Comparison of ENCODE assay signal across 14 cellular contexts in genomic region chr11:13837286-13837685, GRCh38.
DNase-seq lines count a peak whose midpoint lies in the region; ATAC-seq, FAIRE-seq and TF ChIP-seq lines count a peak whose summit lies in the region.
"Had no signal": no experiment of that assay in that cellular context is flagged by ENCODE, and none has a peak within 500 bp of the region (broad histone marks: within the 10 kb centered on the region; RNA-seq: fewer than 3 reads in every experiment).

No MANE protein-coding gene starts in this region.

- peaks cover 7% of the 10 kb centered on the region for H3K36me3 Mint-ChIP-seq in MCF 10A (ENCODE audit: insufficient read depth, unreplicated experiment)
- no peaks in the 10 kb centered on the region for H3K36me3 Mint-ChIP-seq in CD4-positive, alpha-beta memory T cell

- no peak overlapping the region for H3K4me3 ChIP-seq in breast epithelium
- H3K4me3 ChIP-seq in RWPE2 (ENCODE audit: severe bottlenecking), result no peak overlapping the region
- no peak overlapping the region for H3K4me3 ChIP-seq in foreskin fibroblast (ENCODE audit: low read depth in 1 of 2, low read length in 2 of 2)
- H3K4me3 ChIP-seq in adrenal gland, result no peak overlapping the region
- H3K4me3 ChIP-seq in CD4-positive, alpha-beta memory T cell (ENCODE audit: low read length in 2 of 2), result no peak overlapping the region
- H3K4me3 ChIP-seq: ascending aorta had no signal

- H3K27ac Mint-ChIP-seq in MCF 10A (ENCODE audit: low read depth, unreplicated experiment), result no peak overlapping the region
- no peak overlapping the region for H3K27ac Mint-ChIP-seq in CD4-positive, alpha-beta memory T cell

- H3K4me1 Mint-ChIP-seq in MCF 10A (ENCODE audit: insufficient read depth, unreplicated experiment), result peaks cover 15% of the 10 kb centered on the region
- H3K4me1 Mint-ChIP-seq in CD4-positive, alpha-beta memory T cell, result peaks cover 0 to 4% (median under 1%) of the 10 kb centered on the region in 4 donors

- BruUV-seq in MCF 10A (replicated peaks; lab: Mats Ljungman, UMichigan), result no TSS peak

- no peaks in the 10 kb centered on the region for H3K9me3 ChIP-seq in breast epithelium
- no peaks in the 10 kb centered on the region for H3K9me3 ChIP-seq in RWPE2 (ENCODE audit: severe bottlenecking)
- no peaks in the 10 kb centered on the region for H3K9me3 ChIP-seq in adrenal gland (replicated peaks in 1 of 3)
- no peaks in the 10 kb centered on the region for H3K9me3 ChIP-seq in CD4-positive, alpha-beta memory T cell (ENCODE audit: control insufficient read depth in 1 of 2, low read length in 2 of 2)
- H3K9me3 ChIP-seq: ascending aorta had no signal

- H3K4me1 ChIP-seq in breast epithelium (no peaks in the 10 kb centered on the region), RWPE2 (ENCODE audit: insufficient read depth, poor library complexity, severe bottlenecking) (peaks cover 14% of the 10 kb centered on the region), adrenal gland (replicated peaks in 1 of 2) (no peaks in the 10 kb centered on the region)
- no peaks in the 10 kb centered on the region for H3K4me1 ChIP-seq in CD4-positive, alpha-beta memory T cell (ENCODE audit: insufficient read depth, low read length)
- H3K4me1 ChIP-seq: ascending aorta had no signal

- TF ChIP-seq CTCF in MCF 10A (IDR thresholded peaks at IDR 0.05; ENCODE audit: unreplicated experiment) (no peak), breast epithelium (IDR thresholded peaks at IDR 0.05) (no peak), RWPE2 (IDR thresholded peaks at IDR 0.05; ENCODE audit: poor library complexity, severe bottlenecking) (no peak), foreskin fibroblast (IDR thresholded peaks at IDR 0.05; ENCODE audit: low read depth, low read length) (no peak), adrenal gland (IDR thresholded peaks at IDR 0.05) (no peak)

- H3K9me3 Mint-ChIP-seq in MCF 10A (ENCODE audit: unreplicated experiment), result peaks cover 5% of the 10 kb centered on the region
- peaks cover 0 to 5% (median 0%) of the 10 kb centered on the region in 8 donors for H3K9me3 Mint-ChIP-seq in CD4-positive, alpha-beta memory T cell

- peaks cover 15% of the 10 kb centered on the region for H3K27me3 Mint-ChIP-seq in MCF 10A (ENCODE audit: insufficient read depth, unreplicated experiment)
- H3K27me3 Mint-ChIP-seq in CD4-positive, alpha-beta memory T cell, result peaks cover 2 to 3% of the 10 kb centered on the region in 2 donors

- no peak for TF ChIP-seq POLR2A in breast epithelium (IDR thresholded peaks at IDR 0.05)
- no peak for TF ChIP-seq POLR2A in adrenal gland (IDR thresholded peaks at IDR 0.05)

- no peaks in the 10 kb centered on the region for H3K36me3 ChIP-seq in breast epithelium
- H3K36me3 ChIP-seq in RWPE2 (ENCODE audit: low read depth), result no peaks in the 10 kb centered on the region
- no peaks in the 10 kb centered on the region for H3K36me3 ChIP-seq in adrenal gland (replicated peaks in 1 of 2)
- no peaks in the 10 kb centered on the region for H3K36me3 ChIP-seq in CD4-positive, alpha-beta memory T cell (ENCODE audit: insufficient read depth, low read length)
- H3K36me3 ChIP-seq: ascending aorta had no signal

- WGBS in adrenal gland, 4 donors, result 78 to 88% (median 81%) methylated on average over 2 of the region's 2 CpGs

- POLR2A ChIA-PET in MCF 10A (lab: Yijun Ruan, JAX), result interaction anchor here (1.3 kb wide), 1 partner anchor 11 kb away, joined by 4 read pairs; no protein-coding TSS in a partner anchor
- POLR2A ChIA-PET in CD4-positive, alpha-beta memory T cell (lab: Charles Lee; ENCODE audit: partially characterized antibody), result no interaction called here

- no peaks in the 10 kb centered on the region for H3K27me3 ChIP-seq in breast epithelium
- peaks cover 22% of the 10 kb centered on the region for H3K27me3 ChIP-seq in RWPE2 (ENCODE audit: insufficient read depth, poor library complexity, severe bottlenecking)
- H3K27me3 ChIP-seq in adrenal gland, result no peaks in the 10 kb centered on the region
- no peaks in the 10 kb centered on the region for H3K27me3 ChIP-seq in CD4-positive, alpha-beta memory T cell (ENCODE audit: insufficient read depth, low read length)
- H3K27me3 ChIP-seq: ascending aorta had no signal

- DNase-seq in MCF 10A (ENCODE audit: unreplicated experiment) (peak; percentile 81), breast epithelium (ENCODE audit: low spot score in 2 of 2) (no peak), RWPE2 (ENCODE audit: low spot score) (no peak), foreskin fibroblast (peak; percentile 18 to 40), urothelium cell line (ENCODE audit: low spot score) (peak; percentile 75), adrenal gland (no peak), hippocampal formation (lab: John Stamatoyannopoulos, UW) (no peak)
- DNase-seq in CD4-positive, alpha-beta memory T cell, result no peak
- DNase-seq: activated effector memory CD4-positive, alpha-beta T cell treated with Interleukin-2 at 50 U/mL for 16 hours; GOT3; left cardiac atrium; NCI-H187 had no signal

- intact Hi-C loops in MCF 10A (cut with micrococcal nuclease), result no loop called here
- intact Hi-C loops in breast epithelium (cut with DNase I; ENCODE audit: low total_unique reads), result no loop called here
- intact Hi-C loops in adrenal gland (cut with DNase I), result no loop called here
- intact Hi-C loops in CD4-positive, alpha-beta memory T cell (cut with micrococcal nuclease), result no loop called here

- H3K4me3 Mint-ChIP-seq in MCF 10A (ENCODE audit: unreplicated experiment), result no peak overlapping the region
- H3K4me3 Mint-ChIP-seq in CD4-positive, alpha-beta memory T cell, result no peak overlapping the region

- CTCF ChIA-PET in MCF 10A (lab: Yijun Ruan, JAX), result interaction anchor here (0.6 kb wide), 1 partner anchor 130 kb away, joined by 4 read pairs; no protein-coding TSS in a partner anchor
- CTCF ChIA-PET in CD4-positive, alpha-beta memory T cell (lab: Charles Lee; ENCODE audit: partially characterized antibody), result interaction anchor here (1.4 kb wide), 1 partner anchor 22 kb away, joined by 3 read pairs; no protein-coding TSS in a partner anchor

- H3K27ac ChIP-seq in breast epithelium (no peak overlapping the region), RWPE2 (ENCODE audit: poor library complexity, severe bottlenecking) (no peak overlapping the region), adrenal gland (no peak overlapping the region)
- H3K27ac ChIP-seq in CD4-positive, alpha-beta memory T cell (ENCODE audit: low read depth, low read length), result no peak overlapping the region
- H3K27ac ChIP-seq: ascending aorta had no signal

- peak; percentile 98 for ATAC-seq in RWPE2 (ENCODE audit: low read depth)
- ATAC-seq: left cardiac atrium had no signal

- no peak for FAIRE-seq in urothelium cell line (lab: Jason Lieb, UNC)
- FAIRE-seq: HTR-8/SVneo had no signal

Comparison
In these comparisons a context has a peak if more than half of its experiments do, and no peak if none do; other contexts are left out.
1. DNase-seq: peak in MCF 10A (single experiment), foreskin fibroblast (2 of 2) and urothelium cell line (single experiment); none in breast epithelium (0 of 2), RWPE2 (single experiment), adrenal gland (0 of 7), hippocampal formation (0 of 2) and CD4-positive, alpha-beta memory T cell (0 of 5).